Comparison of ENCODE assay signal across 19 cellular contexts in the genomic region with DNA sequence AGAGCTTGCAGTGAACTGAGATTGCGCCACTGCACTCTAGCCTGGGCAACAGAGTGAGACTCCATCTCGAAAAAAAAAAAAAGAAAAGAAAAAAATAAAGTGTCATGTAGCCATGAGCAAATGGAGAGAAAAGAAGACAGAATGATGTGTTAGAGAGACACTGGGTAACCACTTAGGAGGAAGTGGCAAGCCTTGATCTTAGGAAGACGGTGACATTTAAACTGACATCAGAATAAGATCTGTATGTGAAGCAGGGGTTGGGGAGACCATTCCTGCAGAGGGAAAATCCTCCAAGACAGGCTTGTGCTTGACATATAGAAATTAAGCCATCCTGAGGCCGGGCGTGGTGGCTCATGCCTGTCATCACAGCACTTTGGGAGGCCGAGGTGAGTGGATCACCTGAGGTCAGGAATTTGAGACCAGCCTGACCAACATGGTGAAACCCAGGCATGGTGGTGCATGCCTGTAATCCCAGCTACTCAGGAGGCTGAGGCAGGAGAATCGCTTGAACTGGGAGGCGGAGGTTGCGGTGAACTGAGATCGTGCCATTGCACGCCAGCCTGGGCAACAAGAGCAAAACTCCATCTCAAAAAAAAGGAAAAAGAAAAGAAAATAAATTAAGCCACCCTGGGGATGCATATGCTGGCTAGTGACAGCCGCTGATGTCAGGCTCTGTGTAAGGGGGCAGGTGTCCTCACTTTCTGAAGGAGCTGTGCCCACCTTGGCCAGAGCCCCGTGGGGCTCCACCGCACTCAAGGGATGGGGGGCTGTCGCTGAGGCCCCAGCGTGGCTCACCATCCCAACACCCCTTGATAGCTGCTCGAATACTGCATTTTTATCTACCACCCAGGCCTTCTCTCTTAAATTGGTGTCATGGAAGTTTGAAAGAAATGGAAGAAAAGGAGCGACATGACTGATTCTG. TPM values are rescaled to one million over a fixed set of nuclear protein-coding genes. Genes with fewer than 3 reads are reported as not detected.
DNase-seq lines count a peak whose midpoint lies in the region; ATAC-seq and TF ChIP-seq lines count a peak whose summit lies in the region.
"Had no signal": no experiment of that assay in that cellular context is flagged by ENCODE, and none has a peak within 500 bp of the region (broad histone marks: within the 10 kb centered on the region; RNA-seq: fewer than 3 reads in every experiment).

No MANE protein-coding gene starts in this region.

- DNase-seq in activated CD4-positive, alpha-beta T cell treated with anti-CD3 and anti-CD28 coated beads, Interleukin-2, amount 10 ng/mL, durations not matched to agents 24 days and 14 days, result peak; percentile 61
- no peak for DNase-seq in activated CD4-positive, alpha-beta T cell treated with anti-CD3 and anti-CD28 coated beads, Interleukin-2, amount 50 U/mL, for 4 hours
- DNase-seq in Jurkat, Clone E6-1 (ENCODE audit: low read depth, low spot score), result peak; percentile 79
- DNase-seq in osteocyte (ENCODE audit: extremely low spot score, unreplicated experiment) (peak; percentile 27), NCI-H524 treated with DMSO at 0.1 percent for 48 hours (lab: John Stamatoyannopoulos, UW) (no peak), EL (no peak), occipital lobe (lab: John Stamatoyannopoulos, UW) (no peak)
- DNase-seq: ACHN; activated B cell treated with CpG ODN at 0.5 μM for 24 hours; GM23248; NCI-H187 treated with DMSO at 0.1 percent for 48 hours; NK-92 treated with Interleukin-12 subunit alpha and Interleukin-12 subunit beta, amount 100 ng/mL, for 24 hours; retina had no signal

- intact Hi-C loops in activated CD4-positive, alpha-beta T cell treated with anti-CD3 and anti-CD28 coated beads, Interleukin-2, amount 10 ng/mL, durations not matched to agents 24 days and 14 days (cut with micrococcal nuclease), result no loop called here

- ATAC-seq in activated T-helper 17 cell treated with anti-CD3 and anti-CD28 coated beads, Interleukin-2, amount 50 U/mL, for 72 hours (replicated peaks), result no peak

- H3K4me1 Mint-ChIP-seq in activated CD4-positive, alpha-beta T cell treated with anti-CD3 and anti-CD28 coated beads, Interleukin-2, amount 10 ng/mL, durations not matched to agents 24 days and 14 days, result peaks cover 17% of the 10 kb centered on the region
- H3K4me1 Mint-ChIP-seq in activated T-helper 17 cell treated with anti-CD3 and anti-CD28 coated beads, Interleukin-2, amount 50 U/mL, for 72 hours, result peaks cover 4% of the 10 kb centered on the region
- H3K4me1 Mint-ChIP-seq in osteocyte (ENCODE audit: unreplicated experiment), result peaks cover 23% of the 10 kb centered on the region
- H3K4me1 Mint-ChIP-seq: activated B cell treated with CpG ODN at 0.5 μM for 24 hours had no signal

- H3K27me3 Mint-ChIP-seq in activated CD4-positive, alpha-beta T cell treated with anti-CD3 and anti-CD28 coated beads, Interleukin-2, amount 10 ng/mL, durations not matched to agents 24 days and 14 days, result peaks cover 2% of the 10 kb centered on the region
- no peaks in the 10 kb centered on the region for H3K27me3 Mint-ChIP-seq in activated T-helper 17 cell treated with anti-CD3 and anti-CD28 coated beads, Interleukin-2, amount 50 U/mL, for 72 hours
- no peaks in the 10 kb centered on the region for H3K27me3 Mint-ChIP-seq in osteocyte (ENCODE audit: unreplicated experiment)
- H3K27me3 Mint-ChIP-seq: activated B cell treated with CpG ODN at 0.5 μM for 24 hours; stimulated activated naive CD8-positive, alpha-beta T cell treated with anti-CD3 and anti-CD28 coated beads, Interleukin-15, Interleukin-2, amounts not matched to agents 100 ng/mL and 50 ng/mL, for 24 hours had no signal

- H3K27ac Mint-ChIP-seq in activated CD4-positive, alpha-beta T cell treated with anti-CD3 and anti-CD28 coated beads, Interleukin-2, amount 10 ng/mL, durations not matched to agents 24 days and 14 days, result no peak overlapping the region
- peak overlapping the region; percentile 28 for H3K27ac Mint-ChIP-seq in activated T-helper 17 cell treated with anti-CD3 and anti-CD28 coated beads, Interleukin-2, amount 50 U/mL, for 72 hours
- no peak overlapping the region for H3K27ac Mint-ChIP-seq in osteocyte (ENCODE audit: unreplicated experiment)
- H3K27ac Mint-ChIP-seq: activated B cell treated with CpG ODN at 0.5 μM for 24 hours; stimulated activated naive CD8-positive, alpha-beta T cell treated with anti-CD3 and anti-CD28 coated beads, Interleukin-15, Interleukin-2, amounts not matched to agents 100 ng/mL and 50 ng/mL, for 24 hours had no signal

- H3K36me3 Mint-ChIP-seq in activated CD4-positive, alpha-beta T cell treated with anti-CD3 and anti-CD28 coated beads, Interleukin-2, amount 10 ng/mL, durations not matched to agents 24 days and 14 days (ENCODE audit: low read depth), result no peaks in the 10 kb centered on the region
- H3K36me3 Mint-ChIP-seq in activated T-helper 17 cell treated with anti-CD3 and anti-CD28 coated beads, Interleukin-2, amount 50 U/mL, for 72 hours (ENCODE audit: low read depth), result no peaks in the 10 kb centered on the region
- H3K36me3 Mint-ChIP-seq in osteocyte (ENCODE audit: unreplicated experiment), result no peaks in the 10 kb centered on the region

- TF ChIP-seq CTCF in osteocyte (IDR thresholded peaks at IDR 0.05), result no peak

- H3K4me3 ChIP-seq in Jurkat, Clone E6-1 (ENCODE audit: low read length), result no peak overlapping the region
- H3K4me3 ChIP-seq: GM23248, upper lobe of left lung had no signal

- no peaks in the 10 kb centered on the region for H3K9me3 Mint-ChIP-seq in activated CD4-positive, alpha-beta T cell treated with anti-CD3 and anti-CD28 coated beads, Interleukin-2, amount 10 ng/mL, durations not matched to agents 24 days and 14 days
- no peaks in the 10 kb centered on the region for H3K9me3 Mint-ChIP-seq in activated T-helper 17 cell treated with anti-CD3 and anti-CD28 coated beads, Interleukin-2, amount 50 U/mL, for 72 hours
- H3K9me3 Mint-ChIP-seq in osteocyte (ENCODE audit: unreplicated experiment), result no peaks in the 10 kb centered on the region
- H3K9me3 Mint-ChIP-seq: activated B cell treated with CpG ODN at 0.5 μM for 24 hours; stimulated activated naive CD8-positive, alpha-beta T cell treated with anti-CD3 and anti-CD28 coated beads, Interleukin-15, Interleukin-2, amounts not matched to agents 100 ng/mL and 50 ng/mL, for 24 hours had no signal

- H3K4me3 Mint-ChIP-seq in activated CD4-positive, alpha-beta T cell treated with anti-CD3 and anti-CD28 coated beads, Interleukin-2, amount 10 ng/mL, durations not matched to agents 24 days and 14 days, result no peak overlapping the region
- H3K4me3 Mint-ChIP-seq in activated T-helper 17 cell treated with anti-CD3 and anti-CD28 coated beads, Interleukin-2, amount 50 U/mL, for 72 hours, result no peak overlapping the region
- no peak overlapping the region for H3K4me3 Mint-ChIP-seq in osteocyte (ENCODE audit: unreplicated experiment)
- H3K4me3 Mint-ChIP-seq: activated B cell treated with CpG ODN at 0.5 μM for 24 hours; stimulated activated naive CD8-positive, alpha-beta T cell treated with anti-CD3 and anti-CD28 coated beads, Interleukin-15, Interleukin-2, amounts not matched to agents 100 ng/mL and 50 ng/mL, for 24 hours had no signal

RNA-seq across cellular contexts. Expression of gene CYB5B, which starts 13.1 kb away (rescaled TPM):
- 154 and 166 TPM in 2 replicates for total RNA-seq in activated CD4-positive, alpha-beta T cell treated with anti-CD3 and anti-CD28 coated beads, Interleukin-2, amount 10 ng/mL, durations not matched to agents 24 days and 14 days
- polyA plus RNA-seq in Jurkat, Clone E6-1 (2012; ENCODE audit: insufficient read depth, insufficient read length), result 166 TPM
- 100 to 1,000 TPM in 1 of 2 donors, 10 to 100 TPM in 1; 93.9 to 152 TPM for total RNA-seq in activated T-helper 17 cell treated with anti-CD3 and anti-CD28 coated beads, Interleukin-2, amount 50 U/mL, for 72 hours
- 69.8 and 74.2 TPM in 2 replicates for total RNA-seq in osteocyte
- total RNA-seq in occipital lobe, result 45.4 TPM

RNA-seq across cellular contexts. Expression of gene TERF2, which starts 25.5 kb away (rescaled TPM):
- total RNA-seq in activated CD4-positive, alpha-beta T cell treated with anti-CD3 and anti-CD28 coated beads, Interleukin-2, amount 10 ng/mL, durations not matched to agents 24 days and 14 days, result 58.3 and 71.1 TPM in 2 replicates
- 61.7 TPM for polyA plus RNA-seq in Jurkat, Clone E6-1 (2012; ENCODE audit: insufficient read depth, insufficient read length)
- 10 to 100 TPM; 40.2 to 57.6 TPM for total RNA-seq in activated T-helper 17 cell treated with anti-CD3 and anti-CD28 coated beads, Interleukin-2, amount 50 U/mL, for 72 hours
- total RNA-seq in osteocyte, result 33.5 and 43.7 TPM in 2 replicates
- total RNA-seq in occipital lobe, result 70.7 TPM

RNA-seq across cellular contexts. Expression of gene TMED6, which starts 59.7 kb away (rescaled TPM):
- 1.6 and 1.7 TPM in 2 replicates for total RNA-seq in activated CD4-positive, alpha-beta T cell treated with anti-CD3 and anti-CD28 coated beads, Interleukin-2, amount 10 ng/mL, durations not matched to agents 24 days and 14 days
- polyA plus RNA-seq in Jurkat, Clone E6-1 (2012; ENCODE audit: insufficient read depth, insufficient read length), result 1.2 TPM
- 1 to 10 TPM; 2.0 to 4.0 TPM for total RNA-seq in activated T-helper 17 cell treated with anti-CD3 and anti-CD28 coated beads, Interleukin-2, amount 50 U/mL, for 72 hours
- total RNA-seq in osteocyte (0.40 and 0.94 TPM in 2 replicates), occipital lobe (not detected)
- total RNA-seq: dermis microvascular lymphatic vessel endothelial cell, epithelial cell of proximal tubule, frontal cortex, GM23248 had no signal

Comparison
In these comparisons a context has a peak if more than half of its experiments do, and no peak if none do; other contexts are left out.
1. DNase-seq: peak in activated CD4-positive, alpha-beta T cell treated with anti-CD3 and anti-CD28 coated beads, Interleukin-2, amount 10 ng/mL, durations not matched to agents 24 days and 14 days (single experiment), Jurkat, Clone E6-1 (single experiment) and osteocyte (single experiment); none in activated CD4-positive, alpha-beta T cell treated with anti-CD3 and anti-CD28 coated beads, Interleukin-2, amount 50 U/mL, for 4 hours (0 of 2), NCI-H524 treated with DMSO at 0.1 percent for 48 hours (single experiment), EL (single experiment) and occipital lobe (single experiment).